ENCODE assay signal across 27 cellular contexts in genomic region chr18:41486581-41486980, GRCh38.
"Had no signal": no experiment of that assay in that cellular context is flagged by ENCODE, and none has a peak within 500 bp of the region (broad histone marks: within the 10 kb centered on the region; RNA-seq: fewer than 3 reads in every experiment).

No MANE protein-coding gene starts in this region.

- ATAC-seq: heart right ventricle; left colon; left lung; lower lobe of right lung; natural killer cell; right cardiac atrium; sciatic nerve; stimulated activated effector memory CD8-positive, alpha-beta T cell treated with anti-CD3 and anti-CD28 coated beads, Interleukin-12 subunit alpha, Interleukin-12 subunit beta, amount 100 ng/mL, for 72 hours; stimulated activated naive CD8-positive, alpha-beta T cell treated with anti-CD3 and anti-CD28 coated beads, Interleukin-15, amount 100 ng/mL, for 72 hours had no signal

- FAIRE-seq: islet of Langerhans, pancreas had no signal

- DNase-seq: heart right ventricle; hippocampal formation; immature natural killer cell; kidney; left colon; left lung; lower lobe of right lung; mammary epithelial cell; mesenchymal stem cell; naive B cell; natural killer cell; nucleus accumbens; retina; right cardiac atrium; stimulated activated CD4-positive, alpha-beta T cell treated with anti-CD3 and anti-CD28 coated beads, Interleukin-4, amount 100 ng/mL, for 24 hours; stimulated activated naive CD4-positive, alpha-beta T cell treated with Interleukin-2 at 50 U/mL for 16 hours; stimulated activated naive CD8-positive, alpha-beta T cell treated with anti-CD3 and anti-CD28 coated beads, Interleukin-15, amount 100 ng/mL, for 72 hours; substantia nigra; transverse colon; upper lobe of left lung had no signal

- H3K4me1 ChIP-seq: heart right ventricle, left lung, lower lobe of right lung, pancreas, prostate gland, transverse colon, upper lobe of left lung had no signal

- H3K27me3 Mint-ChIP-seq: naive B cell; stimulated activated naive CD8-positive, alpha-beta T cell treated with anti-CD3 and anti-CD28 coated beads, Interleukin-15, amount 100 ng/mL, for 72 hours had no signal

- H3K27ac ChIP-seq: heart right ventricle, left lung, lower lobe of right lung, pancreas, prostate gland, skin epidermis, transverse colon, upper lobe of left lung had no signal

- H3K4me3 ChIP-seq: heart right ventricle, left lung, lower lobe of right lung, pancreas, prostate gland, skin epidermis, transverse colon, upper lobe of left lung had no signal

- H3K4me3 Mint-ChIP-seq: immature natural killer cell; mesothelial cell of epicardium; naive B cell; natural killer cell; stimulated activated effector memory CD8-positive, alpha-beta T cell treated with anti-CD3 and anti-CD28 coated beads, Interleukin-12 subunit alpha, Interleukin-12 subunit beta, amount 100 ng/mL, for 72 hours; stimulated activated naive CD8-positive, alpha-beta T cell treated with anti-CD3 and anti-CD28 coated beads, Interleukin-15, amount 100 ng/mL, for 72 hours had no signal

- H3K27me3 ChIP-seq: heart right ventricle, left lung, pancreas, transverse colon, upper lobe of left lung had no signal

- H3K36me3 ChIP-seq: heart right ventricle, left lung, lower lobe of right lung, pancreas, prostate gland, transverse colon, upper lobe of left lung had no signal

- H3K4me1 Mint-ChIP-seq: immature natural killer cell; mesothelial cell of epicardium; naive B cell; natural killer cell; stimulated activated effector memory CD8-positive, alpha-beta T cell treated with anti-CD3 and anti-CD28 coated beads, Interleukin-12 subunit alpha, Interleukin-12 subunit beta, amount 100 ng/mL, for 72 hours; stimulated activated naive CD8-positive, alpha-beta T cell treated with anti-CD3 and anti-CD28 coated beads, Interleukin-15, amount 100 ng/mL, for 72 hours had no signal

- H3K27ac Mint-ChIP-seq: immature natural killer cell; mesothelial cell of epicardium; natural killer cell; stimulated activated effector memory CD8-positive, alpha-beta T cell treated with anti-CD3 and anti-CD28 coated beads, Interleukin-12 subunit alpha, Interleukin-12 subunit beta, amount 100 ng/mL, for 72 hours; stimulated activated naive CD8-positive, alpha-beta T cell treated with anti-CD3 and anti-CD28 coated beads, Interleukin-15, amount 100 ng/mL, for 72 hours had no signal

- H3K36me3 Mint-ChIP-seq: naive B cell; natural killer cell; stimulated activated effector memory CD8-positive, alpha-beta T cell treated with anti-CD3 and anti-CD28 coated beads, Interleukin-12 subunit alpha, Interleukin-12 subunit beta, amount 100 ng/mL, for 72 hours had no signal

- H3K9me3 Mint-ChIP-seq: mesothelial cell of epicardium had no signal

- H3K9me3 ChIP-seq: left lung, lower lobe of right lung, pancreas, prostate gland, transverse colon, upper lobe of left lung had no signal
